In the genomic region with DNA sequence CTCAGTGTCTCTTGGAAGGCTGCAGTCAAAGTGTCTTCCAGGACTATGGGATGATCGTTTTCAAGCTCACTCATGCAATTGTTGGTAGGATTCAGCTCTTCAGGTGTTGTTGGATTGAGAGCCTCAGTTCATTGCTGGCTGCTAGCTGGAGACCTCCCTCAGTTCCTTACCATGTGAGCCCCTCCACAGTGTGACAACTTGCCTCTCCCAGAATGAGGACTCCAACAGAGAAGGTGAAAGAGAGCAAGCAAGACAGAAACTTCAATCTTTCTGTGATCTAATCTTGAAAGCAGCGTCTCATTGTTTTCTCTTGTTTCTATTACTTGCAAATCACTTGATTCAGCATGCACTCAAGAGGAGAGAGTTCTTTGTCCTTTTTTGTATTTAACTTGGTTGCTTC, we compare ENCODE assay signal across 40 cellular contexts. TPM values are rescaled to one million over a fixed set of nuclear protein-coding genes. Genes with fewer than 3 reads are reported as not detected.
"Had no signal": no experiment of that assay in that cellular context is flagged by ENCODE, and none has a peak within 500 bp of the region (broad histone marks: within the 10 kb centered on the region; RNA-seq: fewer than 3 reads in every experiment).

No MANE protein-coding gene starts in this region.

- FAIRE-seq: colon, endometrium, endothelial cell of umbilical vein had no signal

- H3K4me1 Mint-ChIP-seq: activated B cell treated with CpG ODN at 0.5 μM for 24 hours; activated naive CD4-positive, alpha-beta T cell treated with anti-CD3 and anti-CD28 coated beads, Interleukin-2, amount 50 U/mL, for 24 hours; activated naive CD8-positive, alpha-beta T cell treated with anti-CD3 and anti-CD28 coated beads for 36 hours; activated naive CD8-positive, alpha-beta T cell treated with anti-CD3 and anti-CD28 coated beads, Interleukin-2, amount 50 U/mL, for 24 hours; activated T-helper 17 cell treated with anti-CD3 and anti-CD28 coated beads, Interleukin-2, amount 50 U/mL, for 72 hours; T-helper 17 cell had no signal

- H3K36me3 ChIP-seq: adrenal gland, esophagus squamous epithelium, gastroesophageal sphincter, WERI-Rb-1 had no signal

- H3K27ac Mint-ChIP-seq: activated B cell treated with CpG ODN at 0.5 μM for 24 hours; activated CD8-positive, alpha-beta T cell treated with anti-CD3 and anti-CD28 coated beads for 36 hours; activated naive CD4-positive, alpha-beta T cell treated with anti-CD3 and anti-CD28 coated beads for 36 hours; activated naive CD4-positive, alpha-beta T cell treated with anti-CD3 and anti-CD28 coated beads, Interleukin-2, amount 50 U/mL, for 24 hours; activated naive CD8-positive, alpha-beta T cell treated with anti-CD3 and anti-CD28 coated beads for 36 hours; activated naive CD8-positive, alpha-beta T cell treated with anti-CD3 and anti-CD28 coated beads, Interleukin-2, amount 50 U/mL, for 24 hours; activated T-helper 17 cell treated with anti-CD3 and anti-CD28 coated beads, Interleukin-2, amount 50 U/mL, for 72 hours; effector memory CD8-positive, alpha-beta T cell; T-helper 17 cell; T-helper 2 cell treated with Interferon-gamma antibody and Interleukin-4, amounts not matched to agents 5 μg/mL and 100 μg/mL, for 36 hours had no signal

- ATAC-seq: activated CD4-positive, CD25-positive, alpha-beta regulatory T cell treated with anti-CD3 and anti-CD28 coated beads, Interleukin-2, amount 50 U/mL, for 24 hours; activated CD8-positive, alpha-beta T cell treated with anti-CD3 and anti-CD28 coated beads for 36 hours; activated naive CD8-positive, alpha-beta T cell treated with anti-CD3 and anti-CD28 coated beads, Interleukin-2, amount 50 U/mL, for 24 hours; activated T-cell treated with anti-CD3 and anti-CD28 coated beads, Interleukin-2, amount 50 U/mL, for 4 hours; activated T-helper 17 cell treated with anti-CD3 and anti-CD28 coated beads, Interleukin-2, amount 50 U/mL, for 72 hours; body of pancreas; effector memory CD8-positive, alpha-beta T cell; gastroesophageal sphincter; T-helper 17 cell had no signal

- H3K27ac ChIP-seq: adrenal gland, body of pancreas, epithelial cell of prostate, esophagus squamous epithelium, gastroesophageal sphincter, WERI-Rb-1 had no signal

- H3K27me3 ChIP-seq: adrenal gland, body of pancreas, esophagus squamous epithelium, gastroesophageal sphincter had no signal

- H3K9me3 ChIP-seq: adrenal gland, body of pancreas, esophagus squamous epithelium, gastroesophageal sphincter had no signal

- H3K4me3 ChIP-seq: adrenal gland, body of pancreas, esophagus squamous epithelium, gastroesophageal sphincter had no signal

- DNase-seq: activated B cell treated with CpG ODN at 0.5 μM for 24 hours; activated CD4-positive, alpha-beta T cell treated with anti-CD3 and anti-CD28 coated beads for 48 hours; activated CD4-positive, alpha-beta T cell treated with anti-CD3 and anti-CD28 coated beads, Interleukin-2, amount 50 U/mL, for 1 hour; activated CD4-positive, alpha-beta T cell treated with anti-CD3 and anti-CD28 coated beads, Interleukin-2, amount 50 U/mL, for 48 hours; activated CD8-positive, alpha-beta memory T cell treated with anti-CD3 and anti-CD28 coated beads for 24 hours; activated CD8-positive, alpha-beta T cell treated with anti-CD3 and anti-CD28 coated beads for 36 hours; activated effector memory CD4-positive, alpha-beta T cell treated with anti-CD3 and anti-CD28 coated beads, Interleukin-2, amount 50 U/mL, for 16 hours; activated naive CD4-positive, alpha-beta T cell treated with anti-CD3 and anti-CD28 coated beads for 36 hours; activated naive CD8-positive, alpha-beta T cell treated with anti-CD3 and anti-CD28 coated beads for 36 hours; activated naive CD8-positive, alpha-beta T cell treated with anti-CD3 and anti-CD28 coated beads, Interleukin-2, amount 50 U/mL, for 24 hours; activated T-cell treated with anti-CD3 and anti-CD28 coated beads, Interleukin-2, amount 50 U/mL, for 4 hours; adrenal gland; amygdala; aorta; body of pancreas; caudate nucleus; cortex of kidney; dermis blood vessel endothelial cell; effector CD4-positive, alpha-beta T cell; effector memory CD8-positive, alpha-beta T cell; esophagus squamous epithelium; foreskin melanocyte; T-helper 1 cell; T-helper 17 cell; T1000; WERI-Rb-1 had no signal

- H3K4me3 Mint-ChIP-seq: activated B cell treated with CpG ODN at 0.5 μM for 24 hours; activated CD8-positive, alpha-beta T cell treated with anti-CD3 and anti-CD28 coated beads for 36 hours; activated naive CD4-positive, alpha-beta T cell treated with anti-CD3 and anti-CD28 coated beads for 36 hours; activated naive CD4-positive, alpha-beta T cell treated with anti-CD3 and anti-CD28 coated beads, Interleukin-2, amount 50 U/mL, for 24 hours; activated naive CD8-positive, alpha-beta T cell treated with anti-CD3 and anti-CD28 coated beads for 36 hours; activated naive CD8-positive, alpha-beta T cell treated with anti-CD3 and anti-CD28 coated beads, Interleukin-2, amount 50 U/mL, for 24 hours; activated T-cell treated with anti-CD3 and anti-CD28 coated beads, Interleukin-2, amount 50 U/mL, for 4 hours; activated T-helper 17 cell treated with anti-CD3 and anti-CD28 coated beads, Interleukin-2, amount 50 U/mL, for 72 hours; effector memory CD8-positive, alpha-beta T cell; T-helper 17 cell; T-helper 2 cell treated with Interferon-gamma antibody and Interleukin-4, amounts not matched to agents 5 μg/mL and 100 μg/mL, for 36 hours had no signal

- H3K36me3 Mint-ChIP-seq: activated naive CD4-positive, alpha-beta T cell treated with anti-CD3 and anti-CD28 coated beads, Interleukin-2, amount 50 U/mL, for 24 hours; activated naive CD8-positive, alpha-beta T cell treated with anti-CD3 and anti-CD28 coated beads for 36 hours had no signal

- H3K4me1 ChIP-seq: adrenal gland, body of pancreas, esophagus squamous epithelium, gastroesophageal sphincter had no signal

- H3K9me3 Mint-ChIP-seq: activated B cell treated with CpG ODN at 0.5 μM for 24 hours; activated CD8-positive, alpha-beta T cell treated with anti-CD3 and anti-CD28 coated beads for 36 hours; activated naive CD4-positive, alpha-beta T cell treated with anti-CD3 and anti-CD28 coated beads for 36 hours; activated naive CD4-positive, alpha-beta T cell treated with anti-CD3 and anti-CD28 coated beads, Interleukin-2, amount 50 U/mL, for 24 hours; activated naive CD8-positive, alpha-beta T cell treated with anti-CD3 and anti-CD28 coated beads for 36 hours; activated naive CD8-positive, alpha-beta T cell treated with anti-CD3 and anti-CD28 coated beads, Interleukin-2, amount 50 U/mL, for 24 hours; activated T-cell treated with anti-CD3 and anti-CD28 coated beads, Interleukin-2, amount 50 U/mL, for 4 hours; activated T-helper 17 cell treated with anti-CD3 and anti-CD28 coated beads, Interleukin-2, amount 50 U/mL, for 72 hours; effector memory CD8-positive, alpha-beta T cell; T-helper 2 cell treated with Interferon-gamma antibody and Interleukin-4, amounts not matched to agents 5 μg/mL and 100 μg/mL, for 36 hours had no signal

- H3K27me3 Mint-ChIP-seq: activated B cell treated with CpG ODN at 0.5 μM for 24 hours; activated CD8-positive, alpha-beta T cell treated with anti-CD3 and anti-CD28 coated beads for 36 hours had no signal

RNA-seq across cellular contexts. Expression of gene MGAM, which starts 22.5 kb away (rescaled TPM):
- total RNA-seq: activated naive CD4-positive, alpha-beta T cell treated with anti-CD3 and anti-CD28 coated beads for 36 hours; activated T-cell treated with anti-CD3 and anti-CD28 coated beads, Interleukin-2, amount 50 U/mL, for 4 hours; dermis blood vessel endothelial cell; endothelial cell of umbilical vein; fibroblast of lung had no signal
- polyA plus RNA-seq: endothelial cell of umbilical vein had no signal

RNA-seq across cellular contexts. Expression of gene TAS2R38, which starts 44.6 kb away (rescaled TPM):
- total RNA-seq: activated B cell treated with CpG ODN at 0.5 μM for 24 hours; activated CD8-positive, alpha-beta T cell treated with anti-CD3 and anti-CD28 coated beads for 36 hours; activated naive CD4-positive, alpha-beta T cell treated with anti-CD3 and anti-CD28 coated beads for 36 hours; activated naive CD8-positive, alpha-beta T cell treated with anti-CD3 and anti-CD28 coated beads for 36 hours; activated T-cell treated with anti-CD3 and anti-CD28 coated beads, Interleukin-2, amount 50 U/mL, for 4 hours; activated T-helper 17 cell treated with anti-CD3 and anti-CD28 coated beads, Interleukin-2, amount 50 U/mL, for 72 hours; adrenal gland; aorta; body of pancreas; chondrocyte; dermis blood vessel endothelial cell; endothelial cell of umbilical vein; esophagus squamous epithelium; fibroblast of lung; fibroblast of villous mesenchyme; gastroesophageal sphincter; glomerular endothelial cell; T-helper 17 cell had no signal
- polyA plus RNA-seq: adrenal gland, aorta, endothelial cell of umbilical vein, esophagus, fibroblast of lung had no signal
